Comparison of ENCODE assay signal across 8 cellular contexts in genomic region chr1:25556791-25557476, GRCh38. TPM values are rescaled to one million over a fixed set of nuclear protein-coding genes. Genes with fewer than 3 reads are reported as not detected.
A peak's percentile ranks its signal among the peaks of the same experiment; 100 is the strongest.
DNase-seq lines count a peak whose midpoint lies in the region; FAIRE-seq and TF ChIP-seq lines count a peak whose summit lies in the region.

No MANE protein-coding gene starts in this region.

- FAIRE-seq in H54 (lab: Jason Lieb, UNC) = peak; percentile 61

- CTCF ChIA-PET in GM10248 (lab: Yijun Ruan, JAX) = interaction anchor here (4.9 kb wide), 1 partner anchor 15 kb away, joined by 34 read pairs; no protein-coding TSS in a partner anchor

- POLR2A ChIA-PET in GM10248 (lab: Yijun Ruan, JAX) = no interaction called here

- TF ChIP-seq CTCF in fibroblast of villous mesenchyme (IDR thresholded peaks at IDR 0.05; ENCODE audit: insufficient read depth, low read depth, low read length) = no peak
- no peak for TF ChIP-seq CTCF in GM10248 (IDR thresholded peaks at IDR 0.05; ENCODE audit: control extremely low read depth, extremely low read depth, low read depth, missing control alignments)

- TF ChIP-seq POLR2A in H54 (IDR thresholded peaks at IDR 0.05; ENCODE audit: low read depth, low read length) = no peak

- peak; percentile 66 to 72 for DNase-seq in AML-193 (lab: John Stamatoyannopoulos, UW)
- DNase-seq in H54 (ENCODE audit: insufficient read length, low spot score) = no peak
- peak; percentile 54 for DNase-seq in UCSD-AML1 (lab: John Stamatoyannopoulos, UW; ENCODE audit: unreplicated experiment)
- DNase-seq in fibroblast of villous mesenchyme (ENCODE audit: low read depth) = peak; percentile 64
- DNase-seq in hepatic stellate cell (ENCODE audit: low spot score) = no peak
- no peak for DNase-seq in GM10248 (ENCODE audit: extremely low spot score)
- DNase-seq in occipital lobe (lab: John Stamatoyannopoulos, UW) = no peak
- no peak for DNase-seq in NCI-H1048 (lab: John Stamatoyannopoulos, UW)

- no peak overlapping the region for H3K4me3 ChIP-seq in fibroblast of villous mesenchyme (ENCODE audit: low read depth, low read length)

RNA-seq across cellular contexts. Expression of gene LDLRAP1, which starts 13.5 kb away (rescaled TPM):
- total RNA-seq in fibroblast of villous mesenchyme = 18.4 and 24.6 TPM in 2 replicates
- total RNA-seq in occipital lobe = 1.2 TPM

RNA-seq across cellular contexts. Expression of gene MAN1C1, which starts 59.7 kb away (rescaled TPM):
- 3.9 and 5.2 TPM in 2 replicates for total RNA-seq in fibroblast of villous mesenchyme
- total RNA-seq in occipital lobe = 8.6 TPM

Comparison
In these comparisons a context has a peak if more than half of its experiments do, and no peak if none do; other contexts are left out.
1. DNase-seq: peak in AML-193 (2 of 2), UCSD-AML1 (single experiment) and fibroblast of villous mesenchyme (single experiment); none in H54 (single experiment), hepatic stellate cell (single experiment), GM10248 (single experiment), occipital lobe (single experiment) and NCI-H1048 (single experiment).